23 cellular contexts compared by ENCODE assay signal in genomic region chr1:39996396-39997004, GRCh38. TPM values are rescaled to one million over a fixed set of nuclear protein-coding genes. Genes with fewer than 3 reads are reported as not detected.
DNase-seq lines count a peak whose midpoint lies in the region; ATAC-seq and TF ChIP-seq lines count a peak whose summit lies in the region.
"Had no signal": no experiment of that assay in that cellular context is flagged by ENCODE, and none has a peak within 500 bp of the region (broad histone marks: within the 10 kb centered on the region; RNA-seq: fewer than 3 reads in every experiment).

No MANE protein-coding gene starts in this region.

- no peak overlapping the region for H3K4me3 ChIP-seq in CD8-positive, alpha-beta memory T cell (ENCODE audit: low read length)
- H3K4me3 ChIP-seq in HEK293 (ENCODE audit: low read depth, low read length): no peak overlapping the region
- H3K4me3 ChIP-seq: ascending aorta, esophagus squamous epithelium, tibial artery had no signal

- H3K4me1 ChIP-seq in CD8-positive, alpha-beta memory T cell (ENCODE audit: insufficient read depth, low read length): peaks cover 15% of the 10 kb centered on the region
- no peaks in the 10 kb centered on the region for H3K4me1 ChIP-seq in HEK293 (ENCODE audit: control insufficient read depth, insufficient read depth, low read length)
- H3K4me1 ChIP-seq: ascending aorta, esophagus squamous epithelium, tibial artery had no signal

- peaks cover 0 to 1% of the 10 kb centered on the region in 2 donors for H3K27me3 Mint-ChIP-seq in CD8-positive, alpha-beta memory T cell
- H3K27me3 Mint-ChIP-seq in naive thymus-derived CD8-positive, alpha-beta T cell: no peaks in the 10 kb centered on the region
- H3K27me3 Mint-ChIP-seq: activated CD4-positive, alpha-beta memory T cell treated with anti-CD3 and anti-CD28 coated beads for 36 hours; CD4-positive, alpha-beta T cell had no signal

- no peaks in the 10 kb centered on the region for H3K9me3 ChIP-seq in CD8-positive, alpha-beta memory T cell (ENCODE audit: low read length)
- H3K9me3 ChIP-seq in HEK293 (ENCODE audit: control insufficient read depth, insufficient read depth, low read depth, low read length): no peaks in the 10 kb centered on the region
- H3K9me3 ChIP-seq: ascending aorta, esophagus squamous epithelium, tibial artery had no signal

- peaks cover 19 to 24% (median 22%) of the 10 kb centered on the region in 3 donors for H3K4me1 Mint-ChIP-seq in CD8-positive, alpha-beta memory T cell
- peaks cover 16 to 36% (median 18%) of the 10 kb centered on the region in 4 donors for H3K4me1 Mint-ChIP-seq in naive thymus-derived CD8-positive, alpha-beta T cell

- DNase-seq in CD8-positive, alpha-beta memory T cell: no peak
- DNase-seq in amniotic epithelial cell (ENCODE audit: low read depth) (peak; percentile 33), NCI-H510A (lab: John Stamatoyannopoulos, UW) (no peak), NCI-H748 (lab: John Stamatoyannopoulos, UW; ENCODE audit: unreplicated experiment) (no peak)
- DNase-seq in naive thymus-derived CD8-positive, alpha-beta T cell: no peak
- DNase-seq in stimulated activated CD4-positive, alpha-beta T cell treated with anti-CD3 and anti-CD28 coated beads, Interleukin-12 subunit alpha, Interleukin-12 subunit beta, amount 100 ng/mL, for 4 hours: no peak
- DNase-seq: activated CD4-positive, alpha-beta memory T cell treated with anti-CD3 and anti-CD28 coated beads for 36 hours; activated naive CD4-positive, alpha-beta T cell treated with Interleukin-2 at 50 U/mL for 16 hours; cerebellar nuclear complex; effector CD8-positive, alpha-beta T cell; esophagus squamous epithelium; mammary epithelial cell; NCI-H1092; NCI-H2029 treated with DMSO at 0.1 percent for 48 hours; posterior cingulate gyrus; stimulated activated naive CD8-positive, alpha-beta T cell treated with anti-CD3 and anti-CD28 coated beads, Interleukin-15, Interleukin-2, amounts not matched to agents 100 U/mL and 50 U/mL, for 24 hours; tibial artery had no signal

- H3K36me3 ChIP-seq in CD8-positive, alpha-beta memory T cell (ENCODE audit: insufficient read depth, low read length): no peaks in the 10 kb centered on the region
- no peaks in the 10 kb centered on the region for H3K36me3 ChIP-seq in HEK293 (ENCODE audit: control insufficient read depth in 2 of 2, insufficient read depth in 1 of 2, low read length in 2 of 2)
- H3K36me3 ChIP-seq: ascending aorta, esophagus squamous epithelium, tibial artery had no signal

- no peaks in the 10 kb centered on the region for H3K36me3 Mint-ChIP-seq in CD8-positive, alpha-beta memory T cell
- no peaks in the 10 kb centered on the region for H3K36me3 Mint-ChIP-seq in naive thymus-derived CD8-positive, alpha-beta T cell
- H3K36me3 Mint-ChIP-seq: activated CD4-positive, alpha-beta memory T cell treated with anti-CD3 and anti-CD28 coated beads for 36 hours; WTC11 had no signal

- no peaks in the 10 kb centered on the region for H3K27me3 ChIP-seq in CD8-positive, alpha-beta memory T cell (ENCODE audit: insufficient read depth, low read length, poor library complexity, severe bottlenecking)
- H3K27me3 ChIP-seq: ascending aorta, esophagus squamous epithelium had no signal

- no peak overlapping the region for H3K27ac ChIP-seq in CD8-positive, alpha-beta memory T cell (ENCODE audit: low read depth, low read length)
- H3K27ac ChIP-seq in HEK293 (ENCODE audit: extremely low read depth, low read depth, low read length): no peak overlapping the region
- H3K27ac ChIP-seq: ascending aorta, esophagus squamous epithelium, KMS-11, tibial artery had no signal

- POLR2A ChIA-PET in CD8-positive, alpha-beta memory T cell (lab: Charles Lee): no interaction called here
- POLR2A ChIA-PET in HEK293 (lab: Yijun Ruan, JAX): interaction anchor here (1.1 kb wide), 1 partner anchor 258 kb away, joined by 3 read pairs; the partner anchor contains the start of gene PPIE
- POLR2A ChIA-PET in naive thymus-derived CD8-positive, alpha-beta T cell (lab: Charles Lee): no interaction called here

- CTCF ChIA-PET in CD8-positive, alpha-beta memory T cell (lab: Charles Lee): no interaction called here
- CTCF ChIA-PET in HEK293 (lab: Yijun Ruan, JAX): interaction anchor here (1.8 kb wide), 1 partner anchor 36 kb away, joined by 6 read pairs; no protein-coding TSS in a partner anchor

- H3K27ac Mint-ChIP-seq in CD8-positive, alpha-beta memory T cell: peak overlapping the region; percentile 62 to 89 (median 76)
- H3K27ac Mint-ChIP-seq in naive thymus-derived CD8-positive, alpha-beta T cell: peak overlapping the region in 7 of 10 donors; percentile 46 to 76 (median 69)
- H3K27ac Mint-ChIP-seq: activated CD4-positive, alpha-beta memory T cell treated with anti-CD3 and anti-CD28 coated beads for 36 hours; CD4-positive, alpha-beta T cell; WTC11 had no signal

- TF ChIP-seq CTCF in HEK293 (tag by site-specific recombination; IDR thresholded peaks at IDR 0.05): no peak

- no peaks in the 10 kb centered on the region for H3K9me3 Mint-ChIP-seq in CD8-positive, alpha-beta memory T cell
- H3K9me3 Mint-ChIP-seq in naive thymus-derived CD8-positive, alpha-beta T cell: no peaks in the 10 kb centered on the region
- H3K9me3 Mint-ChIP-seq: activated CD4-positive, alpha-beta memory T cell treated with anti-CD3 and anti-CD28 coated beads for 36 hours; CD4-positive, alpha-beta T cell had no signal

- no peak for ATAC-seq in naive thymus-derived CD8-positive, alpha-beta T cell
- no peak for ATAC-seq in GM19452 (IDR thresholded peaks at IDR 0.05; ENCODE audit: unreplicated experiment)

- peak overlapping the region in 5 of 7 donors; percentile 25 to 67 (median 45) for H3K4me3 Mint-ChIP-seq in CD8-positive, alpha-beta memory T cell
- peak overlapping the region in 2 of 10 donors; percentile 38 to 46 for H3K4me3 Mint-ChIP-seq in naive thymus-derived CD8-positive, alpha-beta T cell
- H3K4me3 Mint-ChIP-seq: activated CD4-positive, alpha-beta memory T cell treated with anti-CD3 and anti-CD28 coated beads for 36 hours; CD4-positive, alpha-beta T cell; WTC11 had no signal

TF ChIP-seq in HEK293, 187 proteins besides CTCF, POLR2A, EP300 and RAD21:
- TF ChIP-seq ZNF76 (tag by site-specific recombination; IDR thresholded peaks at IDR 0.05; ENCODE audit: borderline replicate concordance, low read depth) (no peak), PRDM10 (tag by site-specific recombination; IDR thresholded peaks at IDR 0.05) (peak; percentile 83), ZFP37 (tag by site-specific recombination; IDR thresholded peaks at IDR 0.05) (no peak), HOXA7 (CRISPR knock-in tag; IDR thresholded peaks at IDR 0.05; ENCODE audit: borderline replicate concordance) (no peak), BCL11A (tag by site-specific recombination; IDR thresholded peaks at IDR 0.05; ENCODE audit: low read depth) (no peak)

RNA-seq across cellular contexts. Expression of gene MFSD2A, which starts 41.6 kb away (rescaled TPM):
- total RNA-seq in CD8-positive, alpha-beta memory T cell: 10 to 100 TPM; 23.8 to 28.7 TPM
- 0.13 TPM for polyA plus RNA-seq in CD8-positive, alpha-beta memory T cell
- total RNA-seq in naive thymus-derived CD8-positive, alpha-beta T cell: 1 to 10 TPM in 1 of 2 experiments, under 1 TPM in 1; 0.81 to 1.4 TPM
- under 1 TPM in 1 of 3 donors, not detected in 2; 0.22 TPM for polyA plus RNA-seq in naive thymus-derived CD8-positive, alpha-beta T cell

RNA-seq across cellular contexts. Expression of gene CAP1, which starts 44.0 kb away (rescaled TPM):
- 100 to 1,000 TPM; 519 to 536 TPM for total RNA-seq in CD8-positive, alpha-beta memory T cell
- 788 TPM for polyA plus RNA-seq in CD8-positive, alpha-beta memory T cell
- 100 to 1,000 TPM; 313 to 314 TPM for total RNA-seq in naive thymus-derived CD8-positive, alpha-beta T cell
- polyA plus RNA-seq in naive thymus-derived CD8-positive, alpha-beta T cell: 100 to 1,000 TPM; 610 to 675 (median 672) TPM

Comparison
In these comparisons a context has a peak if more than half of its experiments do, and no peak if none do; other contexts are left out.
1. RNA of gene MFSD2A, which starts 41.6 kb away (total RNA-seq): 23.8 to 28.7 TPM in CD8-positive, alpha-beta memory T cell; 0.81 to 1.4 TPM in naive thymus-derived CD8-positive, alpha-beta T cell; every median in the first group is over 10 times any median in the second.